1 cellular context compared by ENCODE assay signal in genomic region chr2:97659256-97660043, GRCh38.
TF ChIP-seq lines count a peak whose summit lies in the region.

No MANE protein-coding gene starts in this region.

TF ChIP-seq in H1, 55 proteins besides CTCF, POLR2A, EP300 and RAD21:
- TF ChIP-seq POLR2AphosphoS5 (IDR thresholded peaks at IDR 0.05; ENCODE audit: low read depth, low read length) (no peak), NANOG (IDR thresholded peaks at IDR 0.05; ENCODE audit: insufficient read depth, low read depth, low read length, poor library complexity, severe bottlenecking) (no peak), CHD1 (IDR thresholded peaks at IDR 0.05; ENCODE audit: low read depth, low read length) (no peak), SP1 (IDR thresholded peaks at IDR 0.05; ENCODE audit: low read depth, low read length) (no peak)
